ENCODE assay signal across 2 cellular contexts in the genomic region with DNA sequence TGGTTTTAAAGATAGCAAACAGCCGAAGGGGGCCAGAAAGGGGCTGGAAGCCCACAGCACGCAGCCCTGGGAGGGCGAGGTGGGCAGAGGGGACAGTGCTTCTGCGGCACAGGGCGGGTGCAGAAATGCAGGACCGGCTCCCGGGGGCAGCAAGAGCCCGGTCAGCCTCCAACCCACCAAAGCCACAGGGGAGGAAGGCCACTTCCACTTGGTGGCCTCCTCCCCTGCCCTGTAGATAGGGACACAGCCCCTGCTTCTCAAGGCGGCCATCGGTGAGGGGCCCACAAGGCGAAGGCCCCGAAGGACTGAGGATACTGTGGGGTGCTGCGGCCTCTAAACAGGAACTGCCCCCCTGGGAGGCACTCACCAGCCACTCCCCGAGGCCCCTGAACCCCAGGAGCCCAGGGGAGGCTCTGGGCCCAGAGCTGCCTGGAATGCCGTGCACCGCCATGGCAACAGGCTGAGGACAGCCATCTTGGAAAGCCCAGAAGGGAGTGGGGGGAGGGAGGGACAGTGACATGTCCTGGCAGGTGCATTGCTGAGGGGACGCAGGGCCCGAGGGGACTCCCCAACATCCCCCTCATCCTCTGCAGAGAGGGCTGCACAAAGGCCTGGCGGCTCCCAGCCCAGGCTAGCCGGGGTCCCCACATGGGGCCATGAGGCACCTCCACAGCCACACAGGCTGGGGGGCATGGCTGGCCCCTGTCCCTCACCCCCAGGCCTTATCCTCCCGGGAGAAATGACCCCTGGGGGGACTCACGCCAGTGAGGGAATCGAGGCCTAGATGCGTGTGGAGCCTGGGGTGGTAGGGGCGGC.
TF ChIP-seq lines count a peak whose summit lies in the region.

No MANE protein-coding gene starts in this region.

TF ChIP-seq in HCT116, 20 proteins besides CTCF, POLR2A, EP300 and RAD21:
- TF ChIP-seq ZFX (IDR thresholded peaks at IDR 0.05) = no peak
- no peak for TF ChIP-seq EZH2phosphoT487 (IDR thresholded peaks at IDR 0.05; ENCODE audit: borderline replicate concordance)
- no peak for TF ChIP-seq FOSL1 (IDR thresholded peaks at IDR 0.05; ENCODE audit: low read depth)
- TF ChIP-seq JUND (IDR thresholded peaks at IDR 0.05) = no peak
- TF ChIP-seq, protein P1, sequence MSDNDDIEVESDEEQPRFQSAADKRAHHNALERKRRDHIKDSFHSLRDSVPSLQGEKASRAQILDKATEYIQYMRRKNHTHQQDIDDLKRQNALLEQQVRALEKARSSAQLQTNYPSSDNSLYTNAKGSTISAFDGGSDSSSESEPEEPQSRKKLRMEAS (IDR thresholded peaks at IDR 0.05) = no peak
- TF ChIP-seq YY1 (IDR thresholded peaks at IDR 0.05; ENCODE audit: extremely low read depth, insufficient replicate concordance, low read depth, low read length) = no peak
- TF ChIP-seq SP1 (IDR thresholded peaks at IDR 0.05; ENCODE audit: low read depth) = no peak
- no peak for TF ChIP-seq ELF1 (IDR thresholded peaks at IDR 0.05; ENCODE audit: borderline replicate concordance, low read depth)
- TF ChIP-seq, protein P2, sequence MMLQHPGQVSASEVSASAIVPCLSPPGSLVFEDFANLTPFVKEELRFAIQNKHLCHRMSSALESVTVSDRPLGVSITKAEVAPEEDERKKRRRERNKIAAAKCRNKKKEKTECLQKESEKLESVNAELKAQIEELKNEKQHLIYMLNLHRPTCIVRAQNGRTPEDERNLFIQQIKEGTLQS (IDR thresholded peaks at IDR 0.05) = no peak
- TF ChIP-seq POLR2AphosphoS5 (IDR thresholded peaks at IDR 0.05; ENCODE audit: low read depth, low read length) = no peak
- no peak for TF ChIP-seq TCF7L2 (IDR thresholded peaks at IDR 0.05; ENCODE audit: borderline replicate concordance, extremely low read depth, insufficient read depth, insufficient read length)
- no peak for TF ChIP-seq CBX3 (IDR thresholded peaks at IDR 0.05; ENCODE audit: low read depth)
- TF ChIP-seq EGR1 (IDR thresholded peaks at IDR 0.05; ENCODE audit: low read depth) = no peak

TF ChIP-seq in GM12878, 131 proteins besides CTCF, POLR2A, EP300 and RAD21:
- TF ChIP-seq MLLT1 (IDR thresholded peaks at IDR 0.05) (no peak), ATF7 (IDR thresholded peaks at IDR 0.05; ENCODE audit: low read depth) (no peak), CBFB (IDR thresholded peaks at IDR 0.05; ENCODE audit: low read depth) (no peak), SRF (IDR thresholded peaks at IDR 0.05; ENCODE audit: low read depth in 2 of 2, low read length in 2 of 2) (no peak), IKZF2 (IDR thresholded peaks at IDR 0.05) (no peak), YY1 (IDR thresholded peaks at IDR 0.05; ENCODE audit: low read depth, low read length) (peak; percentile 82), SIN3A (IDR thresholded peaks at IDR 0.05; ENCODE audit: low read depth, low read length) (no peak), CHD4 (IDR thresholded peaks at IDR 0.05) (no peak)
- TF ChIP-seq, protein P3, sequence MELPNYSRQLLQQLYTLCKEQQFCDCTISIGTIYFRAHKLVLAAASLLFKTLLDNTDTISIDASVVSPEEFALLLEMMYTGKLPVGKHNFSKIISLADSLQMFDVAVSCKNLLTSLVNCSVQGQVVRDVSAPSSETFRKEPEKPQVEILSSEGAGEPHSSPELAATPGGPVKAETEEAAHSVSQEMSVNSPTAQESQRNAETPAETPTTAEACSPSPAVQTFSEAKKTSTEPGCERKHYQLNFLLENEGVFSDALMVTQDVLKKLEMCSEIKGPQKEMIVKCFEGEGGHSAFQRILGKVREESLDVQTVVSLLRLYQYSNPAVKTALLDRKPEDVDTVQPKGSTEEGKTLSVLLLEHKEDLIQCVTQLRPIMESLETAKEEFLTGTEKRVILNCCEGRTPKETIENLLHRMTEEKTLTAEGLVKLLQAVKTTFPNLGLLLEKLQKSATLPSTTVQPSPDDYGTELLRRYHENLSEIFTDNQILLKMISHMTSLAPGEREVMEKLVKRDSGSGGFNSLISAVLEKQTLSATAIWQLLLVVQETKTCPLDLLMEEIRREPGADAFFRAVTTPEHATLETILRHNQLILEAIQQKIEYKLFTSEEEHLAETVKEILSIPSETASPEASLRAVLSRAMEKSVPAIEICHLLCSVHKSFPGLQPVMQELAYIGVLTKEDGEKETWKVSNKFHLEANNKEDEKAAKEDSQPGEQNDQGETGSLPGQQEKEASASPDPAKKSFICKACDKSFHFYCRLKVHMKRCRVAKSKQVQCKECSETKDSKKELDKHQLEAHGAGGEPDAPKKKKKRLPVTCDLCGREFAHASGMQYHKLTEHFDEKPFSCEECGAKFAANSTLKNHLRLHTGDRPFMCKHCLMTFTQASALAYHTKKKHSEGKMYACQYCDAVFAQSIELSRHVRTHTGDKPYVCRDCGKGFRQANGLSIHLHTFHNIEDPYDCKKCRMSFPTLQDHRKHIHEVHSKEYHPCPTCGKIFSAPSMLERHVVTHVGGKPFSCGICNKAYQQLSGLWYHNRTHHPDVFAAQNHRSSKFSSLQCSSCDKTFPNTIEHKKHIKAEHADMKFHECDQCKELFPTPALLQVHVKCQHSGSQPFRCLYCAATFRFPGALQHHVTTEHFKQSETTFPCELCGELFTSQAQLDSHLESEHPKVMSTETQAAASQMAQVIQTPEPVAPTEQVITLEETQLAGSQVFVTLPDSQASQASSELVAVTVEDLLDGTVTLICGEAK (IDR thresholded peaks at IDR 0.05; ENCODE audit: borderline replicate concordance) = no peak
